18 cellular contexts compared by ENCODE assay signal in the genomic region with DNA sequence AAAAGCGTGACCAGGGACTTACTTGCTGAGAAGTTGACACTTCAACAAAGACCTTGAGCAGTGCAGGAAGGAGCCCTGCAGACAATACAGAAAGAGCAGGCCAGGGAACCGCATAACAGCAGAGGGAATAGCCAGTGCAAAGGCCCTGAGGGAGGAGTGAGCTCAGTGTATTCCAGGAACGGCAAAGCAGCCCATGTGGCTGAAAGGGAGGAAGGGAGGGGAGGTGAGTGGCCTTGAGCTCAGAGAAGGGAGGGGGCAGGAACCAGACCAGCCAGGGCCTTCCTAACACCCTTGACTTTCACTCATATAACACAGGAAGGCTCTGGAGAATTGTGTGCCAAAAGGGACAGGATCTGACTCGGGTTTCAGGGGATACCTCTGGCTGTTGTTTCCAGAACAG.
"Had no signal": no experiment of that assay in that cellular context is flagged by ENCODE, and none has a peak within 500 bp of the region (broad histone marks: within the 10 kb centered on the region; RNA-seq: fewer than 3 reads in every experiment).

No MANE protein-coding gene starts in this region.

- H3K27ac ChIP-seq: brain microvascular endothelial cell, esophagus muscularis mucosa, left ventricle myocardium inferior, suprapubic skin, upper lobe of left lung had no signal

- ATAC-seq: naive thymus-derived CD4-positive, alpha-beta T cell; stimulated activated naive CD8-positive, alpha-beta T cell treated with anti-CD3 and anti-CD28 coated beads, Interleukin-15, Interleukin-2, amounts not matched to agents 100 U/mL and 50 U/mL, for 24 hours had no signal

- H3K9me3 Mint-ChIP-seq: dendritic cell treated with granulocyte-macrophage colony-stimulating factor and Interleukin-4, amounts not matched to agents 40 ng/mL and 50 ng/mL, for 4 days; naive thymus-derived CD4-positive, alpha-beta T cell; T-helper 1 cell treated with Interleukin-12 subunit alpha and Interleukin-12 subunit beta and Interleukin-4 antibody, amounts not matched to agents 30 μg/mL and 1 μg/mL, for 36 hours had no signal

- H3K27ac Mint-ChIP-seq: dendritic cell treated with granulocyte-macrophage colony-stimulating factor and Interleukin-4, amounts not matched to agents 40 ng/mL and 50 ng/mL, for 4 days; T-helper 1 cell treated with Interleukin-12 subunit alpha and Interleukin-12 subunit beta and Interleukin-4 antibody, amounts not matched to agents 30 μg/mL and 1 μg/mL, for 36 hours had no signal

- DNase-seq: activated CD4-positive, alpha-beta T cell treated with anti-CD3 and anti-CD28 coated beads, Interleukin-2, amount 50 U/mL, for 1 hour; activated CD4-positive, CD25-positive, alpha-beta regulatory T cell; activated naive CD4-positive, alpha-beta T cell treated with anti-CD3 and anti-CD28 coated beads, Interleukin-2, amount 50 U/mL, for 16 hours; amniotic stem cell; brain microvascular endothelial cell; cerebellar nuclear complex; foreskin fibroblast; left ventricle myocardium inferior; naive thymus-derived CD4-positive, alpha-beta T cell; SK-N-SH; stimulated activated CD4-positive, alpha-beta T cell treated with anti-CD3 and anti-CD28 coated beads, Interleukin-4, amount 100 ng/mL, for 1 hour; stimulated activated CD8-positive, alpha-beta memory T cell treated with anti-CD3 and anti-CD28 coated beads, Interleukin-4, amount 100 ng/mL, for 48 hours; stimulated activated naive CD8-positive, alpha-beta T cell treated with anti-CD3 and anti-CD28 coated beads, Interleukin-15, Interleukin-2, amounts not matched to agents 100 U/mL and 50 U/mL, for 24 hours; upper lobe of left lung had no signal

- H3K27me3 Mint-ChIP-seq: naive thymus-derived CD4-positive, alpha-beta T cell had no signal

- H3K36me3 Mint-ChIP-seq: naive thymus-derived CD4-positive, alpha-beta T cell had no signal

- H3K9me3 ChIP-seq: esophagus muscularis mucosa, left ventricle myocardium inferior, SK-N-SH, suprapubic skin, upper lobe of left lung had no signal

- H3K27me3 ChIP-seq: brain microvascular endothelial cell, esophagus muscularis mucosa, suprapubic skin, upper lobe of left lung had no signal

- H3K36me3 ChIP-seq: brain microvascular endothelial cell, esophagus muscularis mucosa, left ventricle myocardium inferior, suprapubic skin, upper lobe of left lung had no signal

- H3K4me3 ChIP-seq: esophagus muscularis mucosa, left ventricle myocardium inferior, suprapubic skin, upper lobe of left lung had no signal

- H3K4me3 Mint-ChIP-seq: dendritic cell treated with granulocyte-macrophage colony-stimulating factor and Interleukin-4, amounts not matched to agents 40 ng/mL and 50 ng/mL, for 4 days; naive thymus-derived CD4-positive, alpha-beta T cell; T-helper 1 cell treated with Interleukin-12 subunit alpha and Interleukin-12 subunit beta and Interleukin-4 antibody, amounts not matched to agents 30 μg/mL and 1 μg/mL, for 36 hours had no signal

- H3K9ac ChIP-seq: SK-N-SH had no signal
